ENCODE assay signal across 12 cellular contexts in the genomic region with DNA sequence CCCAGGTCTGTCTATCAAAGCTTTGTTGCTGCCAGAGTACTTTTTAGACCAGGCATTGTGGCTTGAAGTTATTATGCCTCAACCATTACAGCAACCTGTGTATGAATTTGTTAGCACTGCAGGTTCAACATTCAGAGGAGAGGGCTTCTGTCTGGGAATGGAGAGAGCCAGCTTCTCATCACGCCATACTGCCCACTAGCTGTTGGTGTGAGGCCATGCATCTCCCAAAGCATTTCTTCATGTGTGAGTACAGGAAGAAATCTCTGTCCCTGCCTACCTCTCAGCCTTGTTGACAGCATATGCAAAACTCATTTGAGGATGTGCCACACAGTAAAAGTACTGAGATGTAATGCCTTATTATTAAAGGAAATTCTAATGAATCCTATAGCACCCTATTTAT.
A peak's percentile ranks its signal among the peaks of the same experiment; 100 is the strongest.
DNase-seq lines count a peak whose midpoint lies in the region; ATAC-seq and TF ChIP-seq lines count a peak whose summit lies in the region.
"Had no signal": no experiment of that assay in that cellular context is flagged by ENCODE, and none has a peak within 500 bp of the region (broad histone marks: within the 10 kb centered on the region; RNA-seq: fewer than 3 reads in every experiment).

No MANE protein-coding gene starts in this region.

- H3K79me2 ChIP-seq in hepatocyte = no peaks in the 10 kb centered on the region

- CTCF ChIA-PET in AG04450 (lab: Charles Lee) = interaction anchor here (0.6 to 1.2 kb wide), 5 partner anchors 10 to 452 kb away, joined by 3 to 4 read pairs (median 3); no protein-coding TSS in a partner anchor
- CTCF ChIA-PET in Panc1 (lab: Charles Lee) = no interaction called here

- H3K27me3 ChIP-seq in AG04450 (ENCODE audit: control insufficient read depth, insufficient read depth, low read length) (peaks cover 5% of the 10 kb centered on the region), Panc1 (ENCODE audit: control insufficient read depth, insufficient read depth, low read length) (no peaks in the 10 kb centered on the region), hepatocyte (no peaks in the 10 kb centered on the region)
- H3K27me3 ChIP-seq: thyroid gland had no signal

- POLR2A ChIA-PET in AG04450 (lab: Yijun Ruan, JAX) (no interaction called here), Panc1 (lab: Charles Lee) (no interaction called here)

- H3K4me3 ChIP-seq in AG04450 (ENCODE audit: low read depth, low read length) (no peak overlapping the region), Panc1 (ENCODE audit: low read depth in 2 of 2, low read length in 2 of 2) (no peak overlapping the region), hepatocyte (no peak overlapping the region)
- H3K4me3 ChIP-seq: thyroid gland had no signal

- H3K27ac ChIP-seq in AG04450 (ENCODE audit: low read depth, low read length) (no peak overlapping the region), Panc1 (ENCODE audit: low read length) (no peak overlapping the region), hepatocyte (no peak overlapping the region)
- H3K27ac ChIP-seq: thyroid gland had no signal

- H3K9me3 Mint-ChIP-seq in stimulated activated naive CD8-positive, alpha-beta T cell treated with anti-CD3 and anti-CD28 coated beads, Interleukin-15, amount 100 ng/mL, for 72 hours = peaks cover 0 to 5% of the 10 kb centered on the region in 2 donors
- H3K9me3 Mint-ChIP-seq: dendritic cell treated with granulocyte-macrophage colony-stimulating factor and Interleukin-4, amounts not matched to agents 40 ng/mL and 50 ng/mL, for 4 days; nephron had no signal

- intact Hi-C loops in Panc1 (cut with micrococcal nuclease; ENCODE audit: unreplicated experiment) = no loop called here

- in situ Hi-C loops in Panc1 (cut with HindIII; ENCODE audit: low pct_unique_long_range_greater_than_20kb, low sequenced_read_pairs) = no loop called here

- no peaks in the 10 kb centered on the region for H4K20me1 ChIP-seq in hepatocyte (ENCODE audit: insufficient read depth, poor library complexity, severe bottlenecking)

- H3K4me1 ChIP-seq in Panc1 (ENCODE audit: control insufficient read depth, insufficient read depth, low read length) = no peaks in the 10 kb centered on the region
- peaks cover 4% of the 10 kb centered on the region for H3K4me1 ChIP-seq in hepatocyte (ENCODE audit: insufficient read depth)
- H3K4me1 ChIP-seq: thyroid gland had no signal

- 83% methylated on average over 1 of the region's 1 CpG for WGBS in hepatocyte (ENCODE audit: low lambda C conversion rate, missing lambda C conversion rate)

- no peak overlapping the region for H2AFZ ChIP-seq in hepatocyte

- H3K36me3 ChIP-seq in Panc1 (ENCODE audit: control insufficient read depth, insufficient read depth, low read length) = no peaks in the 10 kb centered on the region
- H3K36me3 ChIP-seq in hepatocyte (replicated peaks; ENCODE audit: insufficient read depth, low read depth) = no peaks in the 10 kb centered on the region
- H3K36me3 ChIP-seq: thyroid gland had no signal

- H3K27ac Mint-ChIP-seq in stimulated activated naive CD8-positive, alpha-beta T cell treated with anti-CD3 and anti-CD28 coated beads, Interleukin-15, amount 100 ng/mL, for 72 hours = no peak overlapping the region
- H3K27ac Mint-ChIP-seq: dendritic cell treated with granulocyte-macrophage colony-stimulating factor and Interleukin-4, amounts not matched to agents 40 ng/mL and 50 ng/mL, for 4 days; nephron had no signal

- H3K4me2 ChIP-seq in hepatocyte = no peak overlapping the region

- TF ChIP-seq CTCF in AG04450 (IDR thresholded peaks at IDR 0.05; ENCODE audit: low read depth, low read length) (peak; percentile 40), GM12872 (IDR thresholded peaks at IDR 0.05; ENCODE audit: insufficient read depth, low read depth, low read length) (peak; percentile 45; the same call in 2 of the 3 replicates), Panc1 (IDR thresholded peaks at IDR 0.05) (peak; percentile 15; the same call in 1 of the 2 replicates), hepatocyte (IDR thresholded peaks at IDR 0.05; ENCODE audit: poor library complexity) (peak; percentile 11)

- H3K27me3 Mint-ChIP-seq in stimulated activated naive CD8-positive, alpha-beta T cell treated with anti-CD3 and anti-CD28 coated beads, Interleukin-15, amount 100 ng/mL, for 72 hours = no peaks in the 10 kb centered on the region

- no peak for DNase-seq in AG04450 (ENCODE audit: low read depth, low spot score)
- no peak for DNase-seq in Panc1 (ENCODE audit: low read depth, low spot score)
- DNase-seq in hepatocyte (ENCODE audit: low spot score) = no peak
- DNase-seq in stimulated activated naive CD8-positive, alpha-beta T cell treated with anti-CD3 and anti-CD28 coated beads, Interleukin-15, amount 100 ng/mL, for 72 hours = no peak
- DNase-seq: stimulated activated CD4-positive, alpha-beta T cell treated with anti-CD3 and anti-CD28 coated beads, Interleukin-4, amount 100 ng/mL, for 1 hour had no signal

- no peak overlapping the region for H3K4me3 Mint-ChIP-seq in stimulated activated naive CD8-positive, alpha-beta T cell treated with anti-CD3 and anti-CD28 coated beads, Interleukin-15, amount 100 ng/mL, for 72 hours
- H3K4me3 Mint-ChIP-seq: dendritic cell treated with granulocyte-macrophage colony-stimulating factor and Interleukin-4, amounts not matched to agents 40 ng/mL and 50 ng/mL, for 4 days; nephron had no signal

- no peaks in the 10 kb centered on the region for H3K4me1 Mint-ChIP-seq in stimulated activated naive CD8-positive, alpha-beta T cell treated with anti-CD3 and anti-CD28 coated beads, Interleukin-15, amount 100 ng/mL, for 72 hours

- H3K9me3 ChIP-seq in AG04450 (ENCODE audit: control insufficient read depth, insufficient read depth, low read length) = no peaks in the 10 kb centered on the region
- no peaks in the 10 kb centered on the region for H3K9me3 ChIP-seq in Panc1 (ENCODE audit: control insufficient read depth, insufficient read depth, low read depth, low read length)
- H3K9me3 ChIP-seq in hepatocyte (ENCODE audit: low read depth) = no peaks in the 10 kb centered on the region
- H3K9me3 ChIP-seq: thyroid gland had no signal

- ATAC-seq in Panc1 (no peak), HG02763 (IDR thresholded peaks at IDR 0.05; ENCODE audit: unreplicated experiment) (no peak), GM19397 (IDR thresholded peaks at IDR 0.05; ENCODE audit: unreplicated experiment) (no peak), HG03521 (IDR thresholded peaks at IDR 0.05; ENCODE audit: unreplicated experiment) (no peak)
- no peak for ATAC-seq in stimulated activated naive CD8-positive, alpha-beta T cell treated with anti-CD3 and anti-CD28 coated beads, Interleukin-15, amount 100 ng/mL, for 72 hours

- H3K9me2 ChIP-seq in hepatocyte (replicated peaks; ENCODE audit: insufficient read depth) = no peaks in the 10 kb centered on the region

- no TSS peak for BruUV-seq in Panc1 (replicated peaks; lab: Mats Ljungman, UMichigan)
